ENCODE assay signal across 9 cellular contexts in the genomic region with DNA sequence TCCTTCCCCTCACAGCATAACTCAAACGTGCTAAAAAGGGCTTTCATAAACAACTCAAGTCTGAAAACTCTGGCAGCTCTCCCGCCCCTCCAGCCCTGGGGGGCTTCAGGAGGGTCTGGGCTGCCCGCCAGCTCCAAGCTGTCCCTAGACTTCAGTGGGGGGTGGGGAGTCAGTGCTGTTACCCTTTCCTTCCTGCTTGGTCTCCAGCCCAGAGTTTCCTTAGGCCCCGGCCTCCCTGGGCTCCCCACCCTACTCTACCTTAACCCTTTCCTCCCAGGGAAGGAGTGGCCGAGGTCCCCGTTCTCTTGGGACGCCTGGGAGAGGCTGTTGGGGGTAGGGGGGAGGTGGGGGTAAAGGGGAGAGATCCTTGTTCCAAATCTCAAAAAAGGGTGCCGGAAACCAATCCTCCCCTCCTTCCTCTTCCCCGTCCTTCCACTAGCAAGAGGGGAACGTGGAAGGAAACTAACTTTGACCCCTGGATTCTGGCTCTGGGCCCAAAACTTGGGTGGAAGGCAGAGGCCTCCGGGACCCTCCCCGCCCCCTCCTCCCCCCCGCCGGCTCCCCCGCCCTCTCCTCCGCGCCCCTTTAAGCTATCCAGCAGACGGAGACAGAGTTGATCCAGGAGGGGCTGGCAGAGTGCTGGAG. TPM values are rescaled to one million over a fixed set of nuclear protein-coding genes. Genes with fewer than 3 reads are reported as not detected.
DNase-seq lines count a peak whose midpoint lies in the region; ATAC-seq and TF ChIP-seq lines count a peak whose summit lies in the region.
"Had no signal": no experiment of that assay in that cellular context is flagged by ENCODE, and none has a peak within 500 bp of the region (broad histone marks: within the 10 kb centered on the region; RNA-seq: fewer than 3 reads in every experiment).

No MANE protein-coding gene starts in this region.

- H3K27me3 ChIP-seq in HAP-1 (ENCODE audit: low read depth) (no peaks in the 10 kb centered on the region), skeletal muscle satellite cell (ENCODE audit: control insufficient read depth, insufficient read depth, low read length) (peaks cover 16% of the 10 kb centered on the region), foreskin keratinocyte (no peaks in the 10 kb centered on the region)

- H3K36me3 ChIP-seq in HAP-1 (replicated peaks) (no peaks in the 10 kb centered on the region), skeletal muscle satellite cell (ENCODE audit: insufficient read depth, low read length) (no peaks in the 10 kb centered on the region)

- intact Hi-C loops in activated T-helper 1 cell treated with anti-CD3 and anti-CD28 coated beads, Interleukin-12 subunit alpha, Interleukin-12 subunit beta, Interleukin-2, Interleukin-4 antibody, amounts not matched to agents 30 ng/mL and 10 ng/mL and 1 ng/mL, durations not matched to agents 14 hours and 24 hours and 36 hours (cut with micrococcal nuclease) = loop anchor here (2.0 kb wide), 1 partner anchor 32 kb away; no protein-coding TSS in a partner anchor

- H3K27ac Mint-ChIP-seq in activated T-helper 1 cell treated with anti-CD3 and anti-CD28 coated beads, Interleukin-12 subunit alpha, Interleukin-12 subunit beta, Interleukin-2, Interleukin-4 antibody, amounts not matched to agents 30 ng/mL and 10 ng/mL and 1 ng/mL, durations not matched to agents 14 hours and 24 hours and 36 hours = no peak overlapping the region
- H3K27ac Mint-ChIP-seq: stimulated activated naive CD8-positive, alpha-beta T cell treated with anti-CD3 and anti-CD28 coated beads, Interleukin-15, amount 100 ng/mL, for 72 hours had no signal

- in situ Hi-C loops in HAP-1 (cut with MboI; ENCODE audit: low sequenced_read_pairs) = no loop called here

- no peak overlapping the region for H3K4me3 Mint-ChIP-seq in activated T-helper 1 cell treated with anti-CD3 and anti-CD28 coated beads, Interleukin-12 subunit alpha, Interleukin-12 subunit beta, Interleukin-2, Interleukin-4 antibody, amounts not matched to agents 30 ng/mL and 10 ng/mL and 1 ng/mL, durations not matched to agents 14 hours and 24 hours and 36 hours

- H3K4me3 ChIP-seq in HAP-1 (peak overlapping the region; percentile 31), iPS-18c (ENCODE audit: insufficient read depth, low read depth, low read length) (peak overlapping the region; percentile 25; the same call in 1 of the 2 replicates), skeletal muscle satellite cell (ENCODE audit: low read length) (peak overlapping the region; percentile 65)

- H3K9me3 ChIP-seq in HAP-1 = no peaks in the 10 kb centered on the region
- H3K9me3 ChIP-seq in iPS-18c (ENCODE audit: control insufficient read depth, insufficient read depth, low read length) = no peaks in the 10 kb centered on the region
- no peaks in the 10 kb centered on the region for H3K9me3 ChIP-seq in skeletal muscle satellite cell (replicated peaks; ENCODE audit: low read length)

- H3K4me1 ChIP-seq in HAP-1 (peaks cover 8% of the 10 kb centered on the region), skeletal muscle satellite cell (ENCODE audit: control insufficient read depth, insufficient read depth, low read length) (peaks cover 12% of the 10 kb centered on the region), foreskin keratinocyte (peaks cover 17% of the 10 kb centered on the region)

- no peaks in the 10 kb centered on the region for H3K36me3 Mint-ChIP-seq in activated T-helper 1 cell treated with anti-CD3 and anti-CD28 coated beads, Interleukin-12 subunit alpha, Interleukin-12 subunit beta, Interleukin-2, Interleukin-4 antibody, amounts not matched to agents 30 ng/mL and 10 ng/mL and 1 ng/mL, durations not matched to agents 14 hours and 24 hours and 36 hours (ENCODE audit: low read depth)

- H3K9me3 Mint-ChIP-seq in activated T-helper 1 cell treated with anti-CD3 and anti-CD28 coated beads, Interleukin-12 subunit alpha, Interleukin-12 subunit beta, Interleukin-2, Interleukin-4 antibody, amounts not matched to agents 30 ng/mL and 10 ng/mL and 1 ng/mL, durations not matched to agents 14 hours and 24 hours and 36 hours = no peaks in the 10 kb centered on the region
- H3K9me3 Mint-ChIP-seq: stimulated activated naive CD8-positive, alpha-beta T cell treated with anti-CD3 and anti-CD28 coated beads, Interleukin-15, amount 100 ng/mL, for 72 hours had no signal

- no peak overlapping the region for H3K9ac ChIP-seq in skeletal muscle satellite cell (ENCODE audit: low read depth, low read length)

- ATAC-seq in foreskin keratinocyte = no peak

- peaks cover 24% of the 10 kb centered on the region for H3K27me3 Mint-ChIP-seq in activated T-helper 1 cell treated with anti-CD3 and anti-CD28 coated beads, Interleukin-12 subunit alpha, Interleukin-12 subunit beta, Interleukin-2, Interleukin-4 antibody, amounts not matched to agents 30 ng/mL and 10 ng/mL and 1 ng/mL, durations not matched to agents 14 hours and 24 hours and 36 hours (ENCODE audit: insufficient read depth)

- no peak for TF ChIP-seq CTCF in foreskin keratinocyte (conservative IDR thresholded peaks at IDR 0.05)

- no peaks in the 10 kb centered on the region for H3K4me1 Mint-ChIP-seq in activated T-helper 1 cell treated with anti-CD3 and anti-CD28 coated beads, Interleukin-12 subunit alpha, Interleukin-12 subunit beta, Interleukin-2, Interleukin-4 antibody, amounts not matched to agents 30 ng/mL and 10 ng/mL and 1 ng/mL, durations not matched to agents 14 hours and 24 hours and 36 hours (ENCODE audit: low read depth)

- peak overlapping the region; percentile 87 for H3K4me2 ChIP-seq in skeletal muscle satellite cell (ENCODE audit: low read length)

- DNase-seq in HAP-1 (ENCODE audit: low spot score in 2 of 2) (no peak), astrocyte of the hippocampus (ENCODE audit: low read depth, low spot score) (peak; percentile 33), midbrain (lab: John Stamatoyannopoulos, UW) (no peak), NCI-H510A treated with DMSO at 0.1 percent for 48 hours (lab: John Stamatoyannopoulos, UW) (no peak), foreskin keratinocyte (no peak)
- DNase-seq in activated T-helper 1 cell treated with anti-CD3 and anti-CD28 coated beads, Interleukin-12 subunit alpha, Interleukin-12 subunit beta, Interleukin-2, Interleukin-4 antibody, amounts not matched to agents 30 ng/mL and 10 ng/mL and 1 ng/mL, durations not matched to agents 14 hours and 24 hours and 36 hours (ENCODE audit: low spot score) = no peak

- no peak overlapping the region for H3K27ac ChIP-seq in foreskin keratinocyte

RNA-seq across cellular contexts. Expression of gene NYNRIN, which starts 0.4 kb away (rescaled TPM):
- 1.3 and 1.8 TPM in 2 replicates for total RNA-seq in skeletal muscle satellite cell (2012; rRNA removed)
- total RNA-seq in activated T-helper 1 cell treated with anti-CD3 and anti-CD28 coated beads, Interleukin-12 subunit alpha, Interleukin-12 subunit beta, Interleukin-2, Interleukin-4 antibody, amounts not matched to agents 30 ng/mL and 10 ng/mL and 1 ng/mL, durations not matched to agents 14 hours and 24 hours and 36 hours = 0.02 TPM in 1 of 2 replicates, not detected in the other
- 11.1 and 16.3 TPM in 2 replicates for total RNA-seq in foreskin keratinocyte
- polyA plus RNA-seq in foreskin keratinocyte = 4.7 and 6.0 TPM in 2 replicates

RNA-seq across cellular contexts. Expression of gene NFATC4, which starts 30.4 kb away (rescaled TPM):
- 23.3 and 24.9 TPM in 2 replicates for total RNA-seq in skeletal muscle satellite cell (2012; rRNA removed)
- not detected in 2 replicates for total RNA-seq in activated T-helper 1 cell treated with anti-CD3 and anti-CD28 coated beads, Interleukin-12 subunit alpha, Interleukin-12 subunit beta, Interleukin-2, Interleukin-4 antibody, amounts not matched to agents 30 ng/mL and 10 ng/mL and 1 ng/mL, durations not matched to agents 14 hours and 24 hours and 36 hours
- total RNA-seq in foreskin keratinocyte = 11.1 and 19.8 TPM in 2 replicates
- polyA plus RNA-seq in foreskin keratinocyte = 13.1 and 21.1 TPM in 2 replicates

RNA-seq across cellular contexts. Expression of gene CBLN3, which starts 31.0 kb away (rescaled TPM):
- total RNA-seq in skeletal muscle satellite cell (2012; rRNA removed) = 1.5 and 3.3 TPM in 2 replicates
- 5.2 and 5.5 TPM in 2 replicates for total RNA-seq in activated T-helper 1 cell treated with anti-CD3 and anti-CD28 coated beads, Interleukin-12 subunit alpha, Interleukin-12 subunit beta, Interleukin-2, Interleukin-4 antibody, amounts not matched to agents 30 ng/mL and 10 ng/mL and 1 ng/mL, durations not matched to agents 14 hours and 24 hours and 36 hours
- 0.42 and 1.2 TPM in 2 replicates for total RNA-seq in foreskin keratinocyte
- 0.47 and 1.3 TPM in 2 replicates for polyA plus RNA-seq in foreskin keratinocyte

RNA-seq across cellular contexts. Expression of gene KHNYN, which starts 31.3 kb away (rescaled TPM):
- total RNA-seq in skeletal muscle satellite cell (2012; rRNA removed) = 28.6 and 28.9 TPM in 2 replicates
- 65.9 and 72.0 TPM in 2 replicates for total RNA-seq in activated T-helper 1 cell treated with anti-CD3 and anti-CD28 coated beads, Interleukin-12 subunit alpha, Interleukin-12 subunit beta, Interleukin-2, Interleukin-4 antibody, amounts not matched to agents 30 ng/mL and 10 ng/mL and 1 ng/mL, durations not matched to agents 14 hours and 24 hours and 36 hours
- total RNA-seq in foreskin keratinocyte = 51.5 and 55.4 TPM in 2 replicates
- 18.7 and 21.0 TPM in 2 replicates for polyA plus RNA-seq in foreskin keratinocyte

RNA-seq across cellular contexts. Expression of gene SDR39U1, which starts 44.2 kb away (rescaled TPM):
- total RNA-seq in skeletal muscle satellite cell (2012; rRNA removed) = 8.4 and 15.9 TPM in 2 replicates
- total RNA-seq in activated T-helper 1 cell treated with anti-CD3 and anti-CD28 coated beads, Interleukin-12 subunit alpha, Interleukin-12 subunit beta, Interleukin-2, Interleukin-4 antibody, amounts not matched to agents 30 ng/mL and 10 ng/mL and 1 ng/mL, durations not matched to agents 14 hours and 24 hours and 36 hours = 41.5 and 48.0 TPM in 2 replicates
- total RNA-seq in foreskin keratinocyte = 15.1 and 21.1 TPM in 2 replicates
- 33.1 and 42.8 TPM in 2 replicates for polyA plus RNA-seq in foreskin keratinocyte

Comparison
In these comparisons a context has a peak if more than half of its experiments do, and no peak if none do; other contexts are left out.
1. RNA of gene NYNRIN, which starts 0.4 kb away (total RNA-seq): 11.1 to 16.3 TPM in foreskin keratinocyte; 0.02 TPM in activated T-helper 1 cell treated with anti-CD3 and anti-CD28 coated beads, Interleukin-12 subunit alpha, Interleukin-12 subunit beta, Interleukin-2, Interleukin-4 antibody, amounts not matched to agents 30 ng/mL and 10 ng/mL and 1 ng/mL, durations not matched to agents 14 hours and 24 hours and 36 hours; every median in the first group is over 10 times any median in the second.
2. RNA of gene NFATC4, which starts 30.4 kb away (total RNA-seq): 11.1 to 19.8 TPM in foreskin keratinocyte; not detected in activated T-helper 1 cell treated with anti-CD3 and anti-CD28 coated beads, Interleukin-12 subunit alpha, Interleukin-12 subunit beta, Interleukin-2, Interleukin-4 antibody, amounts not matched to agents 30 ng/mL and 10 ng/mL and 1 ng/mL, durations not matched to agents 14 hours and 24 hours and 36 hours; every median in the first group is over 10 times any median in the second.
3. Peak in every context shown above with its lines, with median percentiles within 50 percentile points of each other: H3K4me3 ChIP-seq.